ENCODE assay signal across 8 cellular contexts in the genomic region with DNA sequence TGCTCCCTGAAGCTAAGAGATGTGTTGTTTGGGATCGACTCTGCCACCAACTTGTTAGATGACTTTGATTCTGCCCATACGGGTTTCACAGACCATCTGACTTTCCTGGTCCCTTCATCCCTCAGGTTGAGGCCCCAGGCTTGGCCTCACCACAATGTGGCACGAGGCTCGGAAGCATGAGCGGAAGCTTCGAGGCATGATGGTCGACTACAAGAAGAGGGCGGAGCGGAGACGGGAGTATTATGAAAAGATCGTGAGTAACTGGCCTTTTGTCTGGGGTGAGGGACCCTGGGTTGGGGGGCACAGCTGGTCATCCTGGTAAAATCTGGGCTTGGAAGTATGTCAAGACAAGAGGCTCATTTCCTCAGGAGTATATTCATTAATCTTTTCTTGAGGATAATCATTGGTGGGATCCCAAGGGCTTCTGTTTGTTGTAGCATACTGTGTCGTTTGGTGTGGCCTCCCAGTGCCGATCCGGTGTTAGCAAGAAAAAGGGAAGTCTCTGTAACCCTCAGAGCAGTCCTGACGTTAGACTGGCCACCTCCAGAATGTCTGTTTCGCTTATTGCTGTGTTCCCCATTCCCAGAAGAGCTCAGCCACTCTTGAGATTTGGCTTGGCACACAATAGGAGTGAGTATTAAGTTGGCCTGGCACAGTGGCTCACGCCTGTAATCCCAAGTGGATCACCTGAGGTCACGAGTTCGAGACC. TPM values are rescaled to one million over a fixed set of nuclear protein-coding genes. Genes with fewer than 3 reads are reported as not detected.
DNase-seq lines count a peak whose midpoint lies in the region; ATAC-seq, FAIRE-seq and TF ChIP-seq lines count a peak whose summit lies in the region.

No MANE protein-coding gene starts in this region.

- DNase-seq in CD4-positive, CD25-positive, alpha-beta regulatory T cell = no peak
- DNase-seq in MV-4-11 (lab: John Stamatoyannopoulos, UW) (peak; percentile 97), neural progenitor cell (ENCODE audit: low spot score) (no peak), frontal cortex (ENCODE audit: low spot score in 2 of 2) (no peak)
- DNase-seq in activated CD4-positive, alpha-beta T cell treated with anti-CD3 and anti-CD28 coated beads, Interleukin-2, amount 50 U/mL, for 4 hours = no peak
- no peak for DNase-seq in stimulated activated naive CD4-positive, alpha-beta T cell treated with Interleukin-2 at 50 U/mL for 16 hours (lab: John Stamatoyannopoulos, UW)

- peak overlapping the region; percentile 74 to 99 (median 96) for H3K27ac Mint-ChIP-seq in CD4-positive, CD25-positive, alpha-beta regulatory T cell
- H3K27ac Mint-ChIP-seq in neural progenitor cell = no peak overlapping the region

- no peak for FAIRE-seq in frontal cortex (lab: Jason Lieb, UNC)

- peak overlapping the region; percentile 86 for H3K4me3 ChIP-seq in CD4-positive, CD25-positive, alpha-beta regulatory T cell (ENCODE audit: low read depth, low read length)
- peak overlapping the region; percentile 100 for H3K4me3 ChIP-seq in neural progenitor cell

- no peaks in the 10 kb centered on the region for H3K9me3 Mint-ChIP-seq in CD4-positive, CD25-positive, alpha-beta regulatory T cell
- no peaks in the 10 kb centered on the region for H3K9me3 Mint-ChIP-seq in neural progenitor cell

- H4K20me1 ChIP-seq in neural progenitor cell (ENCODE audit: low read depth) = peaks cover 52% of the 10 kb centered on the region

- no peak for ATAC-seq in CD4-positive, CD25-positive, alpha-beta regulatory T cell (ENCODE audit: low read depth in 2 of 2)
- ATAC-seq in GM21447 (IDR thresholded peaks at IDR 0.05; ENCODE audit: unreplicated experiment) = no peak

- H3K36me3 Mint-ChIP-seq in CD4-positive, CD25-positive, alpha-beta regulatory T cell = peaks cover 24% of the 10 kb centered on the region
- peaks cover 13% of the 10 kb centered on the region for H3K36me3 Mint-ChIP-seq in neural progenitor cell

- no peaks in the 10 kb centered on the region for H3K27me3 ChIP-seq in CD4-positive, CD25-positive, alpha-beta regulatory T cell (ENCODE audit: control insufficient read depth, insufficient read depth, low read length)
- H3K27me3 ChIP-seq in neural progenitor cell = no peaks in the 10 kb centered on the region

- H2AFZ ChIP-seq in neural progenitor cell (replicated peaks) = no peak overlapping the region

- peaks cover 8% of the 10 kb centered on the region for H3F3A ChIP-seq in neural progenitor cell (ENCODE audit: low read depth)

- peak overlapping the region; percentile 98 for H3K4me2 ChIP-seq in neural progenitor cell

- no peak overlapping the region for H3K27ac ChIP-seq in CD4-positive, CD25-positive, alpha-beta regulatory T cell (ENCODE audit: insufficient read depth, low read length, poor library complexity, severe bottlenecking)
- H3K27ac ChIP-seq in cingulate gyrus (ENCODE audit: low read depth, low read length) (peak overlapping the region; percentile 19), neural progenitor cell (no peak overlapping the region)

- no peak for TF ChIP-seq CTCF in neural progenitor cell (IDR thresholded peaks at IDR 0.05)

- peaks cover 0 to 45% (median 26%) of the 10 kb centered on the region in 4 donors for H3K4me1 Mint-ChIP-seq in CD4-positive, CD25-positive, alpha-beta regulatory T cell
- H3K4me1 Mint-ChIP-seq in neural progenitor cell = peaks cover 20% of the 10 kb centered on the region

- H3K9me3 ChIP-seq in CD4-positive, CD25-positive, alpha-beta regulatory T cell (ENCODE audit: control insufficient read depth in 2 of 2, low read length in 2 of 2) = no peaks in the 10 kb centered on the region
- H3K9me3 ChIP-seq in neural progenitor cell (ENCODE audit: low read depth) = no peaks in the 10 kb centered on the region

- H3K9ac ChIP-seq in neural progenitor cell = peak overlapping the region; percentile 94

- H3K4me1 ChIP-seq in CD4-positive, CD25-positive, alpha-beta regulatory T cell (ENCODE audit: control insufficient read depth, insufficient read depth, low read length, poor library complexity, severe bottlenecking) = peaks cover 25% of the 10 kb centered on the region
- H3K4me1 ChIP-seq in neural progenitor cell = peaks cover 9% of the 10 kb centered on the region

- H3K36me3 ChIP-seq in CD4-positive, CD25-positive, alpha-beta regulatory T cell (ENCODE audit: control insufficient read depth, insufficient read depth, low read length) = peaks cover 45% of the 10 kb centered on the region
- no peaks in the 10 kb centered on the region for H3K36me3 ChIP-seq in neural progenitor cell

- peaks cover 58% of the 10 kb centered on the region for H3K79me2 ChIP-seq in neural progenitor cell (ENCODE audit: low read depth)

- H3K27me3 Mint-ChIP-seq in CD4-positive, CD25-positive, alpha-beta regulatory T cell = no peaks in the 10 kb centered on the region
- no peaks in the 10 kb centered on the region for H3K27me3 Mint-ChIP-seq in neural progenitor cell (ENCODE audit: insufficient read depth, low read depth)

- peak overlapping the region; percentile 91 to 99 (median 97) for H3K4me3 Mint-ChIP-seq in CD4-positive, CD25-positive, alpha-beta regulatory T cell
- H3K4me3 Mint-ChIP-seq in neural progenitor cell = peak overlapping the region; percentile 96

RNA-seq across cellular contexts. Expression of gene CLASRP, which starts 1.4 kb away (rescaled TPM):
- total RNA-seq in CD4-positive, CD25-positive, alpha-beta regulatory T cell = 189 TPM
- 1 to 10 TPM; 3.9 to 4.9 (median 4.3) TPM for polyA plus RNA-seq in CD4-positive, CD25-positive, alpha-beta regulatory T cell
- total RNA-seq in neural progenitor cell (ENCODE audit: low replicate concordance) (57.0 and 97.1 TPM in 2 replicates), frontal cortex (5.3 TPM)

RNA-seq across cellular contexts. Expression of gene ZNF296, which starts 36.1 kb away (rescaled TPM):
- 3.0 TPM for total RNA-seq in CD4-positive, CD25-positive, alpha-beta regulatory T cell
- 1 to 10 TPM; 1.8 to 2.5 (median 2.0) TPM for polyA plus RNA-seq in CD4-positive, CD25-positive, alpha-beta regulatory T cell
- total RNA-seq in neural progenitor cell (ENCODE audit: low replicate concordance) = 0.53 TPM in 1 of 2 replicates, not detected in the other
- under 0.01 TPM for total RNA-seq in frontal cortex

RNA-seq across cellular contexts. Expression of gene GEMIN7, which starts 38.8 kb away (rescaled TPM):
- total RNA-seq in CD4-positive, CD25-positive, alpha-beta regulatory T cell = 6.6 TPM
- polyA plus RNA-seq in CD4-positive, CD25-positive, alpha-beta regulatory T cell = 10 to 100 TPM; 64.6 to 93.1 (median 79.7) TPM
- total RNA-seq in neural progenitor cell (ENCODE audit: low replicate concordance) = 7.3 and 32.6 TPM in 2 replicates
- 11.8 TPM for total RNA-seq in frontal cortex

RNA-seq across cellular contexts. Expression of gene RELB, which starts 38.9 kb away (rescaled TPM):
- 107 TPM for total RNA-seq in CD4-positive, CD25-positive, alpha-beta regulatory T cell
- 10 to 100 TPM in 2 of 4 donors, 1 to 10 TPM in 2; 5.5 to 11.4 (median 10.2) TPM for polyA plus RNA-seq in CD4-positive, CD25-positive, alpha-beta regulatory T cell
- 0.43 and 5.9 TPM in 2 replicates for total RNA-seq in neural progenitor cell (ENCODE audit: low replicate concordance)
- 0.41 TPM for total RNA-seq in frontal cortex

RNA-seq across cellular contexts. Expression of gene PPP1R37, which starts 52.8 kb away (rescaled TPM):
- 17.4 TPM for total RNA-seq in CD4-positive, CD25-positive, alpha-beta regulatory T cell
- polyA plus RNA-seq in CD4-positive, CD25-positive, alpha-beta regulatory T cell = 1 to 10 TPM in 1 of 4 donors, under 1 TPM in 3; 0.61 to 1.0 (median 0.65) TPM
- total RNA-seq in neural progenitor cell (ENCODE audit: low replicate concordance) (8.1 and 34.1 TPM in 2 replicates), frontal cortex (24.1 TPM)
